In the genomic region with DNA sequence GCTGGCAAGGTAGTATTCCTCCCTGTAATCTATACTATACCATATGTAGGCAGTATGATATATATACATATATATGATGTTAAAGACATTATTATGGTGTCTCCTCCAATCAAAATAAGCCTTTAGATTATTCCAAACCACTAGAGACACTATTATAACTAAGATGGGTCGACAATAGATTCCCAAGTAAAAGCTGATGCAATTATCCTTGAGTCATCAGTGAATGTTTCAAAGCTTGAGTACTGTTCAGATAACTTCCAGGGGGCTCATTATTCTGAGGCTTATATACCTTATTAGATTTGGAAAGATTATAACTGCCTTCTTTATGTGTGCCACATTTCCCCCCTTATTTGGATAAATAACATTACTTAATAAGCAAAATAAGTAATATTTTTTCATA, we compare ENCODE assay signal across 29 cellular contexts. TPM values are rescaled to one million over a fixed set of nuclear protein-coding genes. Genes with fewer than 3 reads are reported as not detected.
DNase-seq lines count a peak whose midpoint lies in the region; ATAC-seq and TF ChIP-seq lines count a peak whose summit lies in the region.
"Had no signal": no experiment of that assay in that cellular context is flagged by ENCODE, and none has a peak within 500 bp of the region (broad histone marks: within the 10 kb centered on the region; RNA-seq: fewer than 3 reads in every experiment).

No MANE protein-coding gene starts in this region.

- H3K4me1 ChIP-seq in SK-N-SH (ENCODE audit: control insufficient read depth in 1 of 2, insufficient read depth in 2 of 2, low read depth in 1 of 2, low read length in 1 of 2): peaks cover 10 to 24% of the 10 kb centered on the region in 2 experiments; a peak in 3 of 4 replicates
- peaks cover 5% of the 10 kb centered on the region for H3K4me1 ChIP-seq in fibroblast of lung (ENCODE audit: control insufficient read depth, extremely low read depth, insufficient read depth, low read length)
- H3K4me1 ChIP-seq: prostate gland had no signal

- H4K20me1 ChIP-seq in SK-N-SH (ENCODE audit: insufficient read depth) (no peaks in the 10 kb centered on the region), fibroblast of lung (ENCODE audit: control insufficient read depth, extremely low read depth, insufficient read depth, low read length) (no peaks in the 10 kb centered on the region)

- H3K36me3 ChIP-seq in SK-N-SH (replicated peaks in 1 of 2; ENCODE audit: control insufficient read depth in 1 of 2, insufficient read depth in 2 of 2, low read length in 1 of 2): peaks cover 47 to 49% of the 10 kb centered on the region in 2 experiments
- H3K36me3 ChIP-seq in fibroblast of lung (ENCODE audit: control insufficient read depth, insufficient read depth, low read length): no peaks in the 10 kb centered on the region
- H3K36me3 ChIP-seq: prostate gland had no signal

- no peak for TF ChIP-seq RAD21 in SK-N-SH (IDR thresholded peaks at IDR 0.05; ENCODE audit: low read length)

- H3K27me3 ChIP-seq in SK-N-SH (ENCODE audit: insufficient read depth): no peaks in the 10 kb centered on the region
- H3K27me3 ChIP-seq in fibroblast of lung (ENCODE audit: control insufficient read depth, insufficient read depth, low read length): no peaks in the 10 kb centered on the region
- H3K27me3 ChIP-seq: esophagus muscularis mucosa, neutrophil, stomach, transverse colon had no signal

- H3K27ac ChIP-seq in SK-N-SH (ENCODE audit: low read depth in 2 of 2, low read length in 1 of 2) (peak overlapping the region in 1 of 2 experiments; percentile 19; a peak in 1 of 4 replicates), RWPE1 (no peak overlapping the region), fibroblast of lung (ENCODE audit: insufficient read depth, low read length) (no peak overlapping the region)
- H3K27ac ChIP-seq: esophagus muscularis mucosa, neutrophil, prostate gland, stomach, transverse colon had no signal

- no peaks in the 10 kb centered on the region for H3K9me2 ChIP-seq in SK-N-SH

- POLR2A ChIA-PET in SK-N-SH (lab: Yijun Ruan, JAX): no interaction called here
- POLR2A ChIA-PET in RWPE1 (lab: Yijun Ruan, JAX; ENCODE audit: low non-redundant PET): no interaction called here

- TF ChIP-seq CTCF in SK-N-SH (IDR thresholded peaks at IDR 0.05): no peak
- no peak for TF ChIP-seq CTCF in RWPE1 (conservative IDR thresholded peaks at IDR 0.05; ENCODE audit: low read depth)
- TF ChIP-seq CTCF in fibroblast of lung (conservative IDR thresholded peaks at IDR 0.05 in 1 of 2, IDR thresholded peaks at IDR 0.05 in 1 of 2; ENCODE audit: low read depth in 1 of 2, low read length in 2 of 2): no peak

- H3K4me2 ChIP-seq in SK-N-SH: no peak overlapping the region
- H3K4me2 ChIP-seq in fibroblast of lung (ENCODE audit: extremely low read depth, insufficient read depth, low read length): no peak overlapping the region

- no peak for DNase-seq in SK-N-SH
- peak; percentile 5 for DNase-seq in RWPE1 (ENCODE audit: low spot score)
- peak; percentile 27 to 44 for DNase-seq in fibroblast of lung (ENCODE audit: low read depth in 2 of 2)
- peak; percentile 24 for DNase-seq in stromal cell of bone marrow (ENCODE audit: low read depth)
- no peak for DNase-seq in middle frontal gyrus (ENCODE audit: extremely low spot score, low spot score)
- DNase-seq in superior temporal gyrus (ENCODE audit: extremely low spot score): no peak
- DNase-seq: 8988T; activated CD4-positive, alpha-beta T cell treated with anti-CD3 and anti-CD28 coated beads, Interleukin-2, amount 50 U/mL, for 1 hour; COR-L47; DMS79 treated with DMSO at 0.1 percent for 48 hours; effector memory CD8-positive, alpha-beta T cell; glutamatergic neuron; H7; Kasumi-1; kidney glomerular epithelial cell; NCI-H1092; NCI-H1930; NCI-H2227 treated with DMSO at 0.1 percent for 48 hours; NCI-H774; stimulated activated CD8-positive, alpha-beta memory T cell treated with anti-CD3 and anti-CD28 coated beads, Interleukin-4, amount 100 ng/mL, for 48 hours; stomach; transverse colon had no signal

- ATAC-seq in SK-N-SH treated with all-trans-retinoic acid at 6 μM for 48 hours (no peak; the same call in 2 of the 3 replicates), HG03139 (IDR thresholded peaks at IDR 0.05; ENCODE audit: unreplicated experiment) (no peak)
- ATAC-seq: activated naive CD4-positive, alpha-beta T cell treated with anti-CD3 and anti-CD28 coated beads, Interleukin-2, amount 50 U/mL, for 72 hours; effector memory CD8-positive, alpha-beta T cell; WTC11 had no signal

- H3K4me3 ChIP-seq in SK-N-SH (ENCODE audit: low read depth in 2 of 2, low read length in 1 of 2) (no peak overlapping the region), fibroblast of lung (replicated peaks in 1 of 4; ENCODE audit: control extremely low read depth in 1 of 4, insufficient read depth in 1 of 4, low read depth in 3 of 4, low read length in 4 of 4) (no peak overlapping the region)
- H3K4me3 ChIP-seq: esophagus muscularis mucosa, prostate gland, stomach, transverse colon had no signal

- H3K9me3 ChIP-seq in SK-N-SH (no peaks in the 10 kb centered on the region), fibroblast of lung (ENCODE audit: control insufficient read depth, insufficient read depth, low read depth, low read length) (no peaks in the 10 kb centered on the region)
- H3K9me3 ChIP-seq: esophagus muscularis mucosa, neutrophil, prostate gland, stomach, transverse colon had no signal

- 52% methylated on average over 1 of the region's 1 CpG for WGBS in SK-N-SH (ENCODE audit: low lambda C conversion rate)

- no peak overlapping the region for H3K9ac ChIP-seq in SK-N-SH
- no peak overlapping the region for H3K9ac ChIP-seq in fibroblast of lung (ENCODE audit: insufficient read depth, low read length)

- H2AFZ ChIP-seq in SK-N-SH (ENCODE audit: low read depth) (no peak overlapping the region), fibroblast of lung (ENCODE audit: low read length) (no peak overlapping the region)

- CTCF ChIA-PET in SK-N-SH (lab: Yijun Ruan, JAX): interaction anchor here (1.5 kb wide), 1 partner anchor 24 kb away, joined by 7 read pairs; no protein-coding TSS in a partner anchor
- CTCF ChIA-PET in RWPE1 (lab: Yijun Ruan, JAX): interaction anchor here (0.6 kb wide), 1 partner anchor 73 kb away, joined by 3 read pairs; no protein-coding TSS in a partner anchor

- no peak for TF ChIP-seq EP300 in SK-N-SH (IDR thresholded peaks at IDR 0.05; ENCODE audit: borderline replicate concordance in 1 of 2, low read depth in 1 of 2, low read length in 1 of 2)

- no peaks in the 10 kb centered on the region; the same call in 1 of the 2 replicates for H3K79me2 ChIP-seq in SK-N-SH (ENCODE audit: insufficient read depth)
- no peaks in the 10 kb centered on the region for H3K79me2 ChIP-seq in fibroblast of lung (ENCODE audit: control insufficient read depth, insufficient read depth, low read length)

- H3F3A ChIP-seq in SK-N-SH (replicated peaks; ENCODE audit: insufficient read depth): peaks cover 29% of the 10 kb centered on the region

TF ChIP-seq in SK-N-SH treated with all-trans-retinoic acid at 6 μM for 48 hours, 23 proteins besides CTCF, POLR2A, EP300 and RAD21:
- TF ChIP-seq POU6F1 (CRISPR knock-in tag; IDR thresholded peaks at IDR 0.05; ENCODE audit: borderline replicate concordance, low read depth): no peak
- TF ChIP-seq ISL1 (CRISPR knock-in tag; IDR thresholded peaks at IDR 0.05): peak; percentile 72

TF ChIP-seq in SK-N-SH, 30 proteins besides CTCF, POLR2A, EP300 and RAD21:
- no peak for TF ChIP-seq NRF1 (IDR thresholded peaks at IDR 0.05; ENCODE audit: low read depth, low read length)
- TF ChIP-seq SIN3A (IDR thresholded peaks at IDR 0.05; ENCODE audit: borderline replicate concordance, low read depth, low read length): no peak
- no peak for TF ChIP-seq MXI1 (IDR thresholded peaks at IDR 0.05; ENCODE audit: low read depth, low read length)
- no peak for TF ChIP-seq RFX5 (IDR thresholded peaks at IDR 0.05; ENCODE audit: low read length)
- TF ChIP-seq ZBTB33 (IDR thresholded peaks at IDR 0.05; ENCODE audit: borderline replicate concordance, low read depth): no peak
- TF ChIP-seq GATA2 (CRISPR knock-in tag; IDR thresholded peaks at IDR 0.05): no peak
- TF ChIP-seq ELF1 (IDR thresholded peaks at IDR 0.05): no peak
- TF ChIP-seq MEF2A (IDR thresholded peaks at IDR 0.05; ENCODE audit: borderline replicate concordance, low read depth): no peak

RNA-seq across cellular contexts. Expression of gene C3orf38, which starts 11.9 kb away (rescaled TPM):
- polyA plus RNA-seq in SK-N-SH (2012; rRNA removed): 4.5 and 5.4 TPM in 2 replicates
- 6.8 and 9.0 TPM in 2 replicates for polyA plus RNA-seq in SK-N-SH (2012; cell fraction: cytosol; rRNA removed)
- 1.8 and 3.5 TPM in 2 replicates for polyA plus RNA-seq in SK-N-SH (2012; cell fraction: nucleus; rRNA removed)
- 26.4 and 27.2 TPM in 2 replicates for total RNA-seq in fibroblast of lung
- polyA plus RNA-seq in fibroblast of lung: 20.5 and 24.5 TPM in 2 replicates
- polyA plus RNA-seq in fibroblast of lung (2012): 15.4 and 18.4 TPM in 2 replicates
- polyA minus RNA-seq in fibroblast of lung (ENCODE audit: low replicate concordance): 5.6 and 8.7 TPM in 2 replicates

Comparison
In these comparisons a context has a peak if more than half of its experiments do, and no peak if none do; other contexts are left out.
1. DNase-seq: peak in RWPE1 (single experiment), fibroblast of lung (2 of 2) and stromal cell of bone marrow (single experiment); none in SK-N-SH (single experiment), middle frontal gyrus (single experiment) and superior temporal gyrus (single experiment).